Comparison of ENCODE assay signal across 8 cellular contexts in the genomic region with DNA sequence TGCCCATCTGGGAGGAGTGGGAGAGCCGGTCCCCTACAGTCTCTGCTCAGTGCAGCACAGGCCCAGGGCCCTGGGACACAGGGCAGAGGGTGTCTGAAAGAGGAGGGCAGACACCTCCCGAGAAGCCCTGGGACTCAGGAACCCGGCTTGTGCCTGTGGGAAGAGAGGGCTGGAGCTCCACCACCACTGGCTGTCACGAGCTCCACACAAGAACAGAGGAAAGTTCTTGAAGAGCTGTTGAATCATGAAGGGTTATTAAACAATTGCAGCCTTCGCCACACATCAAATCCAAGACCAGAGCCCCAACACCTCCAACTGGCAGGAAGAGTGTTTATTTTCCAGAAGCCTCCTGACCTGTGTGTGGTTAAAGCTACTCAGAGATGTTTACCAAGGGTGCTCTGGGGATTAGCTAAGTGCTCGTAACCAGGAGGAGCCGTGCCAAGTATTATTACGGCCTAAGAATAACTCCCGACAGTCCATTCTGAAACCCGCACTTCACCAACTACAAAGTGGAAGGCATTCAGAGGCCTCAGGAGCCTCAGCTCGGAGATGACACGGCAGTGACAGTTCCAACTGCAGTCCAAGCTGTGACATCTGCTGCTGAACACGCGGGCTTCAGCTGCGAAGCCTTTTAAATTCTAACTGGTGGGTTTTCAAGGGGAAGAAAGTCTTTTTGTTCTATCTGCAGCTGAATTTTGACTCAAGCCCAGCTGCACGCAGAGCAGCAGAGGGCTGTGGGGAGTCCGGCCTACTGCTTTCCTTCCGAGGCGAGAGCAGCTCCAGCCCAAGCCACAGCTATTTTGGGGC.
DNase-seq lines count a peak whose midpoint lies in the region; ATAC-seq, FAIRE-seq and TF ChIP-seq lines count a peak whose summit lies in the region.

No MANE protein-coding gene starts in this region.

- H3K9me3 ChIP-seq in Caco-2 = no peaks in the 10 kb centered on the region
- no peaks in the 10 kb centered on the region for H3K9me3 ChIP-seq in mucosa of descending colon

- TF ChIP-seq CTCF in Caco-2 (IDR thresholded peaks at IDR 0.05; ENCODE audit: insufficient read depth in 1 of 2, low read depth in 1 of 2, low read length in 1 of 2, severe bottlenecking in 1 of 2, unreplicated experiment in 1 of 2) (no peak), mucosa of descending colon (IDR thresholded peaks at IDR 0.05) (no peak)

- no peak for FAIRE-seq in GM12891 (lab: Jason Lieb, UNC)

- CTCF ChIA-PET in Caco-2 (lab: Charles Lee) = no interaction called here

- H3K27ac ChIP-seq in caudate nucleus (ENCODE audit: low read depth, low read length) = peak overlapping the region; percentile 87

- H3K4me1 ChIP-seq in Caco-2 = peaks cover 28% of the 10 kb centered on the region
- peaks cover 19% of the 10 kb centered on the region for H3K4me1 ChIP-seq in mucosa of descending colon (ENCODE audit: low read depth)

- POLR2A ChIA-PET in Caco-2 (lab: Charles Lee) = no interaction called here

- H3K4me3 Mint-ChIP-seq in Caco-2 (ENCODE audit: unreplicated experiment) = no peak overlapping the region

- H3K27me3 ChIP-seq in Caco-2 (replicated peaks; ENCODE audit: control insufficient read depth, insufficient read depth, low read length) = no peaks in the 10 kb centered on the region

- DNase-seq in Caco-2 = no peak
- DNase-seq in NCI-H2029 (lab: John Stamatoyannopoulos, UW) = peak; percentile 94
- DNase-seq in caudate nucleus (lab: John Stamatoyannopoulos, UW) = peak in 52 of 61 donors; percentile 9 to 86 (median 59)
- DNase-seq in mucosa of descending colon = peak in 2 of 3 donors; percentile 50 to 82
- no peak for DNase-seq in GM12891 (ENCODE audit: insufficient read length, low spot score)
- DNase-seq in activated CD8-positive, alpha-beta memory T cell treated with anti-CD3 and anti-CD28 coated beads for 24 hours = no peak
- DNase-seq in CD1c-positive myeloid dendritic cell (ENCODE audit: extremely low spot score) = no peak

- no peaks in the 10 kb centered on the region for H3K9me3 Mint-ChIP-seq in Caco-2 (ENCODE audit: unreplicated experiment)

- H3K36me3 Mint-ChIP-seq in Caco-2 (ENCODE audit: insufficient read depth, unreplicated experiment) = peaks cover 16% of the 10 kb centered on the region

- peak overlapping the region; percentile 34 for H3K27ac Mint-ChIP-seq in Caco-2 (ENCODE audit: unreplicated experiment)

- no peak for TF ChIP-seq POLR2A in GM12891 (IDR thresholded peaks at IDR 0.05; ENCODE audit: low read depth, low read length)

- H3K27me3 Mint-ChIP-seq in Caco-2 (ENCODE audit: insufficient read depth, unreplicated experiment) = no peaks in the 10 kb centered on the region

- H3K36me3 ChIP-seq in Caco-2 (ENCODE audit: control insufficient read depth, insufficient read depth, low read length) (peaks cover 2% of the 10 kb centered on the region; the same call in 1 of the 2 replicates), mucosa of descending colon (ENCODE audit: low read depth) (no peaks in the 10 kb centered on the region)

- no TSS peak for BruUV-seq in Caco-2 (replicated peaks; lab: Mats Ljungman, UMichigan)

- ATAC-seq in mucosa of descending colon (peak; percentile 89), HG02623 (IDR thresholded peaks at IDR 0.05; ENCODE audit: unreplicated experiment) (no peak)

- peaks cover 8% of the 10 kb centered on the region for H3K4me1 Mint-ChIP-seq in Caco-2 (ENCODE audit: low read depth, unreplicated experiment)

- H3K4me3 ChIP-seq in Caco-2 (ENCODE audit: low read depth, low read length) (no peak overlapping the region), mucosa of descending colon (no peak overlapping the region)

- intact Hi-C loops in Caco-2 (cut with micrococcal nuclease; ENCODE audit: unreplicated experiment) (no loop called here), mucosa of descending colon (cut with DNase I, micrococcal nuclease) (no loop called here)

TF ChIP-seq in GM12891, 5 proteins besides CTCF, POLR2A, EP300 and RAD21:
- TF ChIP-seq POU2F2 (IDR thresholded peaks at IDR 0.05; ENCODE audit: low read depth, low read length) (no peak), POLR2AphosphoS5 (IDR thresholded peaks at IDR 0.05; ENCODE audit: low read depth, low read length) (no peak), SPI1 (IDR thresholded peaks at IDR 0.05; ENCODE audit: low read depth, low read length) (no peak), PAX5 (IDR thresholded peaks at IDR 0.05; ENCODE audit: insufficient read depth, low read length, severe bottlenecking) (no peak), TAF1 (IDR thresholded peaks at IDR 0.05; ENCODE audit: low read depth, low read length) (no peak)
TF ChIP-seq in GM12891: peak in this region for 0.

Comparison
In these comparisons a context has a peak if more than half of its experiments do, and no peak if none do; other contexts are left out.
1. DNase-seq: peak in NCI-H2029 (single experiment), caudate nucleus (52 of 61) and mucosa of descending colon (2 of 3); none in Caco-2 (0 of 2), GM12891 (single experiment), activated CD8-positive, alpha-beta memory T cell treated with anti-CD3 and anti-CD28 coated beads for 24 hours (single experiment) and CD1c-positive myeloid dendritic cell (single experiment).